ENCODE assay signal across 11 cellular contexts in genomic region chr10:118210276-118210675, GRCh38.
"Had no signal": no experiment of that assay in that cellular context is flagged by ENCODE, and none has a peak within 500 bp of the region (broad histone marks: within the 10 kb centered on the region; RNA-seq: fewer than 3 reads in every experiment).

No MANE protein-coding gene starts in this region.

- H3K4me3 Mint-ChIP-seq: activated CD8-positive, alpha-beta T cell treated with anti-CD3 and anti-CD28 coated beads for 36 hours; activated naive CD8-positive, alpha-beta T cell treated with anti-CD3 and anti-CD28 coated beads, Interleukin-2, amount 10 ng/mL, durations not matched to agents 7 days and 5 days; natural killer cell treated with Interleukin-12 subunit alpha and Interleukin-12 subunit beta and Interleukin-15 and Interleukin-18, amount 100 ng/mL, for 72 hours; stimulated activated naive CD8-positive, alpha-beta T cell treated with anti-CD3 and anti-CD28 coated beads, Interleukin-15, amount 100 ng/mL, for 72 hours had no signal

- H3K4me1 Mint-ChIP-seq: activated naive CD8-positive, alpha-beta T cell treated with anti-CD3 and anti-CD28 coated beads, Interleukin-2, amount 10 ng/mL, durations not matched to agents 7 days and 5 days; stimulated activated naive CD8-positive, alpha-beta T cell treated with anti-CD3 and anti-CD28 coated beads, Interleukin-15, amount 100 ng/mL, for 72 hours had no signal

- H3K27ac Mint-ChIP-seq: activated CD8-positive, alpha-beta T cell treated with anti-CD3 and anti-CD28 coated beads for 36 hours; activated naive CD8-positive, alpha-beta T cell treated with anti-CD3 and anti-CD28 coated beads, Interleukin-2, amount 10 ng/mL, durations not matched to agents 7 days and 5 days; natural killer cell treated with Interleukin-12 subunit alpha and Interleukin-12 subunit beta and Interleukin-15 and Interleukin-18, amount 100 ng/mL, for 72 hours; progenitor cell of endocrine pancreas; stimulated activated naive CD8-positive, alpha-beta T cell treated with anti-CD3 and anti-CD28 coated beads, Interleukin-15, amount 100 ng/mL, for 72 hours had no signal

- DNase-seq: activated CD8-positive, alpha-beta memory T cell treated with anti-CD3 and anti-CD28 coated beads, Interleukin-2, amount 50 U/mL, for 48 hours; activated CD8-positive, alpha-beta T cell treated with anti-CD3 and anti-CD28 coated beads for 36 hours; activated naive CD8-positive, alpha-beta T cell treated with anti-CD3 and anti-CD28 coated beads, Interleukin-2, amount 10 ng/mL, durations not matched to agents 7 days and 5 days; anterior cingulate cortex; left cardiac atrium; occipital lobe; stimulated activated CD4-positive, alpha-beta T cell treated with anti-CD3 and anti-CD28 coated beads, Interleukin-2, amount 100 ng/mL, for 48 hours; stimulated activated naive CD8-positive, alpha-beta T cell treated with anti-CD3 and anti-CD28 coated beads, Interleukin-15, amount 100 ng/mL, for 72 hours; T-helper 9 cell had no signal

- ATAC-seq: activated CD8-positive, alpha-beta T cell treated with anti-CD3 and anti-CD28 coated beads for 36 hours; left cardiac atrium; natural killer cell treated with Interleukin-12 subunit alpha and Interleukin-12 subunit beta and Interleukin-15 and Interleukin-18, amount 100 ng/mL, for 72 hours; stimulated activated naive CD8-positive, alpha-beta T cell treated with anti-CD3 and anti-CD28 coated beads, Interleukin-15, amount 100 ng/mL, for 72 hours had no signal

- H3K9me3 Mint-ChIP-seq: activated CD8-positive, alpha-beta T cell treated with anti-CD3 and anti-CD28 coated beads for 36 hours; activated naive CD8-positive, alpha-beta T cell treated with anti-CD3 and anti-CD28 coated beads, Interleukin-2, amount 10 ng/mL, durations not matched to agents 7 days and 5 days; natural killer cell treated with Interleukin-12 subunit alpha and Interleukin-12 subunit beta and Interleukin-15 and Interleukin-18, amount 100 ng/mL, for 72 hours; stimulated activated naive CD8-positive, alpha-beta T cell treated with anti-CD3 and anti-CD28 coated beads, Interleukin-15, amount 100 ng/mL, for 72 hours had no signal

- H3K36me3 Mint-ChIP-seq: activated naive CD8-positive, alpha-beta T cell treated with anti-CD3 and anti-CD28 coated beads, Interleukin-2, amount 10 ng/mL, durations not matched to agents 7 days and 5 days; natural killer cell treated with Interleukin-12 subunit alpha and Interleukin-12 subunit beta and Interleukin-15 and Interleukin-18, amount 100 ng/mL, for 72 hours had no signal
